In genomic region chrX:13007519-13008188, GRCh38 we compare ENCODE assay signal across 11 cellular contexts. TPM values are rescaled to one million over a fixed set of nuclear protein-coding genes. Genes with fewer than 3 reads are reported as not detected.
DNase-seq lines count a peak whose midpoint lies in the region; ATAC-seq, FAIRE-seq and TF ChIP-seq lines count a peak whose summit lies in the region.
"Had no signal": no experiment of that assay in that cellular context is flagged by ENCODE, and none has a peak within 500 bp of the region (broad histone marks: within the 10 kb centered on the region; RNA-seq: fewer than 3 reads in every experiment).

No MANE protein-coding gene starts in this region.

- ATAC-seq in GM12878 (peak; percentile 14), HG02623 (IDR thresholded peaks at IDR 0.05; ENCODE audit: unreplicated experiment) (no peak)

- TF ChIP-seq CTCF in Loucy (conservative IDR thresholded peaks at IDR 0.05; ENCODE audit: low read length) = no peak
- no peak for TF ChIP-seq CTCF in GM12878 (IDR thresholded peaks at IDR 0.05 in 2 of 3, conservative IDR thresholded peaks at IDR 0.05 in 1 of 3; ENCODE audit: control insufficient read depth in 2 of 3, extremely low read depth in 1 of 3, insufficient read depth in 1 of 3, low read depth in 3 of 3, low read length in 3 of 3)
- TF ChIP-seq CTCF in prostate gland (IDR thresholded peaks at IDR 0.05) = no peak
- no peak for TF ChIP-seq CTCF in type B pancreatic cell (conservative IDR thresholded peaks at IDR 0.05)

- no peaks in the 10 kb centered on the region for H3K9me3 ChIP-seq in Loucy (ENCODE audit: insufficient read depth, low read depth, low read length)
- no peaks in the 10 kb centered on the region for H3K9me3 ChIP-seq in GM12878 (replicated peaks; ENCODE audit: control insufficient read depth, insufficient read depth, low read length)
- H3K9me3 ChIP-seq in prostate gland = no peaks in the 10 kb centered on the region
- H3K9me3 ChIP-seq: tibial artery had no signal

- peak; percentile 3 for DNase-seq in NCI-H2196 (lab: John Stamatoyannopoulos, UW; ENCODE audit: unreplicated experiment)
- DNase-seq in NCI-H2196 treated with DMSO at 0.1 percent for 48 hours (lab: John Stamatoyannopoulos, UW; ENCODE audit: unreplicated experiment) = no peak
- DNase-seq in GM12878 (ENCODE audit: low read depth, low spot score) = no peak
- peak; percentile 28 for DNase-seq in prostate gland (ENCODE audit: low spot score)
- DNase-seq in hepatic stellate cell (ENCODE audit: low spot score) = no peak
- no peak for DNase-seq in type B pancreatic cell (ENCODE audit: extremely low spot score, unreplicated experiment)
- DNase-seq: activated naive CD4-positive, alpha-beta T cell treated with Interleukin-2 at 50 U/mL for 16 hours; SHP77; tibial artery had no signal

- SMC1A ChIA-PET in GM12878 (lab: Charles Lee; ENCODE audit: uncharacterized antibody, unreplicated experiment) = interaction anchor here (0.8 to 25.1 kb wide), 18 partner anchors 9 to 480 kb away, joined by 3 to 847 read pairs (median 10); partner anchors contain the start of gene TMSB4X

- POLR2A ChIA-PET in GM12878 (lab: Charles Lee) = interaction anchor here (0.6 to 17.2 kb wide), 12 partner anchors 13 to 77 kb away, joined by 3 to 280 read pairs (median 10); no protein-coding TSS in a partner anchor

- no peaks in the 10 kb centered on the region for H3K36me3 Mint-ChIP-seq in type B pancreatic cell

- H3K9me3 Mint-ChIP-seq in type B pancreatic cell = peaks cover 4% of the 10 kb centered on the region

- H3K4me3 ChIP-seq in Loucy (ENCODE audit: low read length, poor library complexity, severe bottlenecking) (no peak overlapping the region), GM12878 (peak overlapping the region; percentile 35; the same call in 1 of the 2 replicates), prostate gland (no peak overlapping the region)
- H3K4me3 ChIP-seq: tibial artery had no signal

- H3K4me1 ChIP-seq in Loucy (ENCODE audit: insufficient read depth, low read length, poor library complexity, severe bottlenecking) = peaks cover 11% of the 10 kb centered on the region
- H3K4me1 ChIP-seq in GM12878 (ENCODE audit: control insufficient read depth, insufficient read depth, low read length) = peaks cover 70% of the 10 kb centered on the region
- H3K4me1 ChIP-seq in prostate gland (replicated peaks) = no peaks in the 10 kb centered on the region

- no peaks in the 10 kb centered on the region for H3F3A ChIP-seq in Loucy (ENCODE audit: low read depth)

- H3K9ac ChIP-seq in Loucy (ENCODE audit: low read depth, low read length, poor library complexity, severe bottlenecking) (no peak overlapping the region), GM12878 (ENCODE audit: control insufficient read depth, insufficient read depth, low read length) (peak overlapping the region; percentile 75)

- in situ Hi-C loops in GM12878 (cut with MboI) = no loop called here

- TF ChIP-seq POLR2A in GM12878 (IDR thresholded peaks at IDR 0.05; ENCODE audit: low read depth, low read length) (no peak; the same call in 1 of the 2 replicates), prostate gland (IDR thresholded peaks at IDR 0.05) (no peak)

- H2AFZ ChIP-seq in Loucy (ENCODE audit: low read length) = peak overlapping the region; percentile 60; the same call in 1 of the 2 replicates
- no peak overlapping the region for H2AFZ ChIP-seq in GM12878 (ENCODE audit: control insufficient read depth, low read depth, low read length)

- H4K20me1 ChIP-seq in Loucy (ENCODE audit: insufficient read depth, low read length, poor library complexity, severe bottlenecking) = no peaks in the 10 kb centered on the region
- no peaks in the 10 kb centered on the region for H4K20me1 ChIP-seq in GM12878 (ENCODE audit: control insufficient read depth, insufficient read depth)

- H3K36me3 ChIP-seq in Loucy (ENCODE audit: insufficient read depth, low read length) = no peaks in the 10 kb centered on the region
- H3K36me3 ChIP-seq in GM12878 (ENCODE audit: control insufficient read depth in 2 of 2, insufficient read depth in 2 of 2, low read length in 1 of 2) = no peaks in the 10 kb centered on the region
- no peaks in the 10 kb centered on the region for H3K36me3 ChIP-seq in prostate gland
- H3K36me3 ChIP-seq: tibial artery had no signal

- BruUV-seq in GM12878 (replicated peaks; lab: Mats Ljungman, UMichigan) = TSS peak; percentile 81

- H3K27me3 ChIP-seq in Loucy (ENCODE audit: insufficient read depth, low read length, poor library complexity, severe bottlenecking) = no peaks in the 10 kb centered on the region
- H3K27me3 ChIP-seq in GM12878 (replicated peaks in 1 of 2; ENCODE audit: control insufficient read depth in 2 of 2, insufficient read depth in 2 of 2, low read length in 1 of 2) = no peaks in the 10 kb centered on the region
- no peaks in the 10 kb centered on the region for H3K27me3 ChIP-seq in prostate gland (replicated peaks; ENCODE audit: insufficient read depth)
- H3K27me3 ChIP-seq: tibial artery had no signal

- H3K4me1 Mint-ChIP-seq in type B pancreatic cell (ENCODE audit: unreplicated experiment) = peaks cover 6% of the 10 kb centered on the region

- peak overlapping the region; percentile 91 for H3K27ac ChIP-seq in GM12878 (ENCODE audit: control insufficient read depth, insufficient read depth)
- H3K27ac ChIP-seq in prostate gland = no peak overlapping the region

- RAD21 ChIA-PET in GM12878 (lab: Charles Lee; ENCODE audit: unreplicated experiment) = interaction anchor here (0.6 to 22.5 kb wide), 11 partner anchors 16 to 1197 kb away, joined by 3 to 689 read pairs (median 38); partner anchors contain the start of gene TMSB4X

- peak overlapping the region; percentile 8 for H3K4me2 ChIP-seq in Loucy (ENCODE audit: low read depth, low read length, poor library complexity, severe bottlenecking)
- peak overlapping the region; percentile 93 for H3K4me2 ChIP-seq in GM12878 (ENCODE audit: control insufficient read depth, insufficient read depth)

- FAIRE-seq in GM12878 (lab: Jason Lieb, UNC) = peak; percentile 18

- no peaks in the 10 kb centered on the region for H3K9me2 ChIP-seq in Loucy (replicated peaks; ENCODE audit: low read depth, low read length)

- no peak overlapping the region for H3K27ac Mint-ChIP-seq in type B pancreatic cell

- CTCF ChIA-PET in GM12878 (lab: Yijun Ruan, JAX) = interaction anchor here (0.7 to 12.2 kb wide), 10 partner anchors 14 to 83 kb away, joined by 3 to 123 read pairs (median 12); no protein-coding TSS in a partner anchor

- H3K27me3 Mint-ChIP-seq in type B pancreatic cell = no peaks in the 10 kb centered on the region

- no peak for TF ChIP-seq EP300 in GM12878 (IDR thresholded peaks at IDR 0.05; ENCODE audit: borderline replicate concordance in 1 of 2, control insufficient read depth in 1 of 2, low read depth in 2 of 2, low read length in 2 of 2)

- no peak overlapping the region for H3K4me3 Mint-ChIP-seq in type B pancreatic cell

- H3K79me2 ChIP-seq in Loucy (ENCODE audit: insufficient read depth, low read length) = no peaks in the 10 kb centered on the region
- H3K79me2 ChIP-seq in GM12878 (ENCODE audit: control insufficient read depth, insufficient read depth, low read length) = no peaks in the 10 kb centered on the region; the same call in none of the 2 replicates

- 27% methylated on average over 2 of the region's 2 CpGs for WGBS in GM12878 (ENCODE audit: insufficient coverage, insufficient replicate concordance, low lambda C conversion rate, missing lambda C conversion rate)
- WGBS in prostate gland = 71% methylated on average over 2 of the region's 2 CpGs

- intact Hi-C loops in GM12878 (cut with micrococcal nuclease; ENCODE audit: unreplicated experiment) = loop anchor here (2.0 to 10.0 kb wide), 2 partner anchors 157 to 249 kb away; no protein-coding TSS in a partner anchor
- intact Hi-C loops in prostate gland (cut with DNase I) = no loop called here

- TF ChIP-seq RAD21 in GM12878 (IDR thresholded peaks at IDR 0.05; ENCODE audit: insufficient read depth, low read depth, low read length) = no peak

RNA-seq across cellular contexts. Expression of gene TMSB4X, which starts 32.7 kb away (rescaled TPM):
- 726 and 815 TPM in 2 replicates for total RNA-seq in GM12878 (2013; cell fraction: nucleolus; rRNA removed)
- 20,095 and 20,513 TPM in 2 replicates for total RNA-seq in GM12878 (2014; rRNA removed)
- total RNA-seq in GM12878 (2014; rRNA removed; fragmentation: Illumina TruSeq; extraction: Trizol) = 14,081 and 14,526 TPM in 2 replicates
- total RNA-seq in GM12878 (2021) = 15,676 and 15,778 TPM in 2 replicates
- 20,663 TPM for polyA plus RNA-seq in GM12878 (2011; ENCODE audit: low read depth)
- polyA plus RNA-seq in GM12878 (2011; rRNA removed) = 13,924 and 13,999 TPM in 2 replicates
- 6,321 and 8,073 TPM in 2 replicates for polyA plus RNA-seq in GM12878 (2011; cell fraction: cytosol; rRNA removed)
- 2,770 and 4,943 TPM in 2 replicates for polyA plus RNA-seq in GM12878 (2011; cell fraction: nucleus; rRNA removed)
- polyA plus RNA-seq in GM12878 (2012) = 18,326 and 24,333 TPM in 2 replicates
- polyA plus RNA-seq in GM12878 (2014; fragmentation: Illumina TruSeq; extraction: Trizol) = 22,521 and 25,739 TPM in 2 replicates
- over 10,000 TPM; 32,576 to 35,408 TPM for polyA plus RNA-seq in GM12878 (2014; fragmentation: Nextera tagmentation; extraction: Ambion mirVana)
- polyA plus RNA-seq in GM12878 (2014; rRNA removed) = 21,672 and 21,926 TPM in 2 replicates
- polyA plus RNA-seq in GM12878 (2016; fragmentation: Nextera tagmentation; extraction: Ambion mirVana) = over 10,000 TPM; 35,271 to 37,234 TPM
- 5,151 and 6,646 TPM in 2 replicates for polyA minus RNA-seq in GM12878 (2011; rRNA and poly(A)+ RNA removed)
- polyA minus RNA-seq in GM12878 (2011; cell fraction: cytosol; rRNA and poly(A)+ RNA removed) = 2,250 and 2,391 TPM in 2 replicates
- 1,575 and 1,669 TPM in 2 replicates for polyA minus RNA-seq in GM12878 (2011; cell fraction: nucleus; rRNA and poly(A)+ RNA removed)
- 1,000 to 10,000 TPM; 1,116 to 1,330 TPM for total RNA-seq in prostate gland
- 1,981 and 2,322 TPM in 2 replicates for total RNA-seq in type B pancreatic cell (ENCODE audit: low replicate concordance)

RNA-seq across cellular contexts. Expression of gene FAM9C, which starts 36.8 kb away (rescaled TPM):
- total RNA-seq in GM12878 (2013; cell fraction: nucleolus; rRNA removed) = 0.61 and 0.65 TPM in 2 replicates
- total RNA-seq in GM12878 (2014; rRNA removed) (not detected in 2 replicates), GM12878 (2014; rRNA removed; fragmentation: Illumina TruSeq; extraction: Trizol) (not detected in 2 replicates), GM12878 (2021) (not detected in 2 replicates), prostate gland (1 to 10 TPM in 1 of 2 donors, not detected in 1; 6.5 TPM), type B pancreatic cell (ENCODE audit: low replicate concordance) (0.67 TPM in 1 of 2 replicates, not detected in the other)
- polyA plus RNA-seq in GM12878 (2011; ENCODE audit: low read depth) = not detected
- polyA plus RNA-seq in GM12878 (2011; rRNA removed) (0.03 and 0.10 TPM in 2 replicates), GM12878 (2014; fragmentation: Illumina TruSeq; extraction: Trizol) (0.01 and 0.11 TPM in 2 replicates), GM12878 (2014; fragmentation: Nextera tagmentation; extraction: Ambion mirVana) (not detected), GM12878 (2014; rRNA removed) (0.04 TPM in 1 of 2 replicates, not detected in the other), GM12878 (2016; fragmentation: Nextera tagmentation; extraction: Ambion mirVana) (not detected)
- polyA plus RNA-seq in GM12878 (2011; cell fraction: cytosol; rRNA removed) = 0.01 TPM in 1 of 2 replicates, not detected in the other
- polyA plus RNA-seq in GM12878 (2011; cell fraction: nucleus; rRNA removed) = 0.07 and 0.10 TPM in 2 replicates
- polyA plus RNA-seq in GM12878 (2012) = 0.31 TPM in 1 of 2 replicates, not detected in the other
- not detected in 2 replicates for polyA minus RNA-seq in GM12878 (2011; rRNA and poly(A)+ RNA removed)
- polyA minus RNA-seq in GM12878 (2011; cell fraction: cytosol; rRNA and poly(A)+ RNA removed) = not detected in 2 replicates
- not detected in 2 replicates for polyA minus RNA-seq in GM12878 (2011; cell fraction: nucleus; rRNA and poly(A)+ RNA removed)

Comparison
In these comparisons a context has a peak if more than half of its experiments do, and no peak if none do; other contexts are left out.
1. DNase-seq: peak in NCI-H2196 (single experiment) and prostate gland (single experiment); none in NCI-H2196 treated with DMSO at 0.1 percent for 48 hours (single experiment), GM12878 (single experiment), hepatic stellate cell (single experiment) and type B pancreatic cell (single experiment).